ENCODE assay signal across 19 cellular contexts in genomic region chr2:188622898-188623297, GRCh38.
"Had no signal": no experiment of that assay in that cellular context is flagged by ENCODE, and none has a peak within 500 bp of the region (broad histone marks: within the 10 kb centered on the region; RNA-seq: fewer than 3 reads in every experiment).

No MANE protein-coding gene starts in this region.

- H3K4me1 ChIP-seq: esophagus muscularis mucosa, right atrium auricular region, suprapubic skin had no signal

- H3K27me3 Mint-ChIP-seq: type B pancreatic cell had no signal

- ATAC-seq: mucosa of descending colon; naive thymus-derived CD8-positive, alpha-beta T cell; stimulated activated effector memory CD8-positive, alpha-beta T cell treated with anti-CD3 and anti-CD28 coated beads, Interleukin-12 subunit alpha, Interleukin-12 subunit beta, amount 100 ng/mL, for 72 hours; stimulated activated naive CD8-positive, alpha-beta T cell treated with anti-CD3 and anti-CD28 coated beads, Interleukin-15, Interleukin-2, amounts not matched to agents 100 U/mL and 50 U/mL, for 24 hours had no signal

- H3K27ac Mint-ChIP-seq: naive thymus-derived CD8-positive, alpha-beta T cell; neural progenitor cell; stimulated activated effector memory CD8-positive, alpha-beta T cell treated with anti-CD3 and anti-CD28 coated beads, Interleukin-12 subunit alpha, Interleukin-12 subunit beta, amount 100 ng/mL, for 72 hours; type B pancreatic cell had no signal

- H3K4me3 ChIP-seq: esophagus muscularis mucosa, mucosa of descending colon, neural progenitor cell, ovary, right atrium auricular region, suprapubic skin, thyroid gland had no signal

- H3K9me3 ChIP-seq: esophagus muscularis mucosa, mucosa of descending colon, ovary, right atrium auricular region, suprapubic skin, thyroid gland had no signal

- H3K36me3 ChIP-seq: esophagus muscularis mucosa, neural progenitor cell, ovary, right atrium auricular region, suprapubic skin, thyroid gland had no signal

- DNase-seq: effector memory CD4-positive, alpha-beta T cell; foreskin melanocyte; head of caudate nucleus; hippocampal formation; mucosa of descending colon; naive thymus-derived CD8-positive, alpha-beta T cell; nucleus accumbens; ovary; stimulated activated CD4-positive, alpha-beta T cell treated with anti-CD3 and anti-CD28 coated beads, Interleukin-4, amount 100 ng/mL, for 1 hour; stimulated activated CD8-positive, alpha-beta memory T cell treated with anti-CD3 and anti-CD28 coated beads, Interleukin-4, amount 100 ng/mL, for 48 hours; stimulated activated naive CD8-positive, alpha-beta T cell treated with anti-CD3 and anti-CD28 coated beads, Interleukin-15, Interleukin-2, amounts not matched to agents 100 U/mL and 50 U/mL, for 24 hours; thyroid gland had no signal

- H3K36me3 Mint-ChIP-seq: naive thymus-derived CD8-positive, alpha-beta T cell; stimulated activated effector memory CD8-positive, alpha-beta T cell treated with anti-CD3 and anti-CD28 coated beads, Interleukin-12 subunit alpha, Interleukin-12 subunit beta, amount 100 ng/mL, for 72 hours had no signal

- H3K4me1 Mint-ChIP-seq: naive thymus-derived CD8-positive, alpha-beta T cell; stimulated activated effector memory CD8-positive, alpha-beta T cell treated with anti-CD3 and anti-CD28 coated beads, Interleukin-12 subunit alpha, Interleukin-12 subunit beta, amount 100 ng/mL, for 72 hours had no signal

- H3K27ac ChIP-seq: epithelial cell of prostate, esophagus muscularis mucosa, neural progenitor cell, ovary, right atrium auricular region, suprapubic skin, thyroid gland had no signal

- H3K27me3 ChIP-seq: esophagus muscularis mucosa, neural progenitor cell, ovary, right atrium auricular region, suprapubic skin, thyroid gland had no signal

- H3K4me3 Mint-ChIP-seq: naive thymus-derived CD8-positive, alpha-beta T cell; neural progenitor cell; stimulated activated effector memory CD8-positive, alpha-beta T cell treated with anti-CD3 and anti-CD28 coated beads, Interleukin-12 subunit alpha, Interleukin-12 subunit beta, amount 100 ng/mL, for 72 hours; type B pancreatic cell had no signal
